In genomic region chr5:40736103-40736875, GRCh38 we compare ENCODE assay signal across 9 cellular contexts. TPM values are rescaled to one million over a fixed set of nuclear protein-coding genes. Genes with fewer than 3 reads are reported as not detected.
A peak's percentile ranks its signal among the peaks of the same experiment; 100 is the strongest.
DNase-seq lines count a peak whose midpoint lies in the region; ATAC-seq and TF ChIP-seq lines count a peak whose summit lies in the region.
"Had no signal": no experiment of that assay in that cellular context is flagged by ENCODE, and none has a peak within 500 bp of the region (broad histone marks: within the 10 kb centered on the region; RNA-seq: fewer than 3 reads in every experiment).

No MANE protein-coding gene starts in this region.

- peaks cover 20% of the 10 kb centered on the region; the same call in 1 of the 2 replicates for H3K36me3 ChIP-seq in Loucy (ENCODE audit: insufficient read depth, low read length)
- H3K36me3 ChIP-seq in SU-DHL-6 (ENCODE audit: low read length) = peaks cover 19% of the 10 kb centered on the region
- no peaks in the 10 kb centered on the region for H3K36me3 ChIP-seq in ovary

- H3K4me1 ChIP-seq in Loucy (ENCODE audit: insufficient read depth, low read length, poor library complexity, severe bottlenecking) (peaks cover 37% of the 10 kb centered on the region), ovary (ENCODE audit: insufficient read depth) (peaks cover 4% of the 10 kb centered on the region)

- TF ChIP-seq CTCF in Loucy (conservative IDR thresholded peaks at IDR 0.05; ENCODE audit: low read length) (peak; percentile 88), SU-DHL-6 (IDR thresholded peaks at IDR 0.05; ENCODE audit: insufficient read depth, low read length, poor library complexity, severe bottlenecking) (peak; percentile 67), fibroblast of the aortic adventitia (IDR thresholded peaks at IDR 0.05; ENCODE audit: insufficient read depth, low read length) (peak; percentile 76), ovary (IDR thresholded peaks at IDR 0.05) (peak in 2 of 3 donors; percentile 13 to 28)

- H3F3A ChIP-seq in Loucy (ENCODE audit: low read depth) = no peaks in the 10 kb centered on the region
- H3F3A ChIP-seq in SU-DHL-6 (ENCODE audit: insufficient read depth) = no peaks in the 10 kb centered on the region; the same call in 1 of the 2 replicates

- H4K20me1 ChIP-seq in Loucy (ENCODE audit: insufficient read depth, low read length, poor library complexity, severe bottlenecking) (no peaks in the 10 kb centered on the region), SU-DHL-6 (ENCODE audit: low read depth, low read length) (peaks cover 4% of the 10 kb centered on the region)

- H3K9ac ChIP-seq in Loucy (ENCODE audit: low read depth, low read length, poor library complexity, severe bottlenecking) (no peak overlapping the region), SU-DHL-6 (ENCODE audit: low read length) (no peak overlapping the region)
- H3K9ac ChIP-seq: BLaER1 had no signal

- no peaks in the 10 kb centered on the region for H3K9me2 ChIP-seq in Loucy (replicated peaks; ENCODE audit: low read depth, low read length)
- H3K9me2 ChIP-seq in SU-DHL-6 (replicated peaks; ENCODE audit: insufficient read depth, low read length) = no peaks in the 10 kb centered on the region

- WGBS in ovary, 3 donors = 13 to 24% (median 17%) methylated on average over 1 of the region's 1 CpG

- DNase-seq in DMS 273 (lab: John Stamatoyannopoulos, UW; ENCODE audit: unreplicated experiment) (peak; percentile 72), DMS 273 treated with DMSO at 0.1 percent for 48 hours (lab: John Stamatoyannopoulos, UW) (no peak), fibroblast of the aortic adventitia (ENCODE audit: low read depth) (peak; percentile 81), ovary (no peak), mucosa of gallbladder (ENCODE audit: low spot score) (no peak)

- H3K4me2 ChIP-seq in Loucy (ENCODE audit: low read depth, low read length, poor library complexity, severe bottlenecking) (no peak overlapping the region), SU-DHL-6 (ENCODE audit: low read depth, low read length, poor library complexity, severe bottlenecking) (no peak overlapping the region)
- H3K4me2 ChIP-seq: BLaER1 had no signal

- ATAC-seq in GM21529 (IDR thresholded peaks at IDR 0.05; ENCODE audit: unreplicated experiment) = peak; percentile 76

- no peak for TF ChIP-seq POLR2A in ovary (IDR thresholded peaks at IDR 0.05)

- H3K27me3 ChIP-seq in Loucy (ENCODE audit: insufficient read depth, low read length, poor library complexity, severe bottlenecking) = no peaks in the 10 kb centered on the region
- no peaks in the 10 kb centered on the region for H3K27me3 ChIP-seq in SU-DHL-6 (ENCODE audit: low read length)
- no peaks in the 10 kb centered on the region for H3K27me3 ChIP-seq in ovary
- H3K27me3 ChIP-seq: BLaER1 had no signal

- intact Hi-C loops in ovary (cut with DNase I) = no loop called here

- no peak overlapping the region for H2AFZ ChIP-seq in Loucy (ENCODE audit: low read length)
- no peak overlapping the region for H2AFZ ChIP-seq in SU-DHL-6 (ENCODE audit: low read depth, low read length, severe bottlenecking)

- no peak for TF ChIP-seq EP300 in ovary (IDR thresholded peaks at IDR 0.05)

- H3K27ac ChIP-seq in SU-DHL-6 (ENCODE audit: low read depth, low read length) = no peak overlapping the region
- no peak overlapping the region for H3K27ac ChIP-seq in ovary
- H3K27ac ChIP-seq: BLaER1 had no signal

- 0 out of 2 replicates have a peak, but pooled peaks cover 6% of the 10 kb centered on the region for H3K79me2 ChIP-seq in Loucy (ENCODE audit: insufficient read depth, low read length)
- peaks cover 2% of the 10 kb centered on the region for H3K79me2 ChIP-seq in SU-DHL-6 (ENCODE audit: insufficient read depth, low read length)

- peaks cover 11% of the 10 kb centered on the region; the same call in 1 of the 2 replicates for H3K9me3 ChIP-seq in Loucy (ENCODE audit: insufficient read depth, low read depth, low read length)
- no peaks in the 10 kb centered on the region for H3K9me3 ChIP-seq in SU-DHL-6 (ENCODE audit: insufficient read depth, low read length)
- no peaks in the 10 kb centered on the region for H3K9me3 ChIP-seq in ovary

- H3K4me3 ChIP-seq in Loucy (ENCODE audit: low read length, poor library complexity, severe bottlenecking) = no peak overlapping the region
- H3K4me3 ChIP-seq in SU-DHL-6 (ENCODE audit: insufficient read depth, low read length, poor library complexity, severe bottlenecking) = no peak overlapping the region
- no peak overlapping the region for H3K4me3 ChIP-seq in fibroblast of the aortic adventitia (ENCODE audit: low read depth, low read length)
- H3K4me3 ChIP-seq in ovary = no peak overlapping the region
- H3K4me3 ChIP-seq: BLaER1 had no signal

RNA-seq across cellular contexts. Expression of gene TTC33, which starts 19.5 kb away (rescaled TPM):
- total RNA-seq in fibroblast of the aortic adventitia (ENCODE audit: low replicate concordance) (13.7 and 15.9 TPM in 2 replicates), ovary (10 to 100 TPM; 15.7 to 26.0 (median 19.6) TPM), mucosa of gallbladder (17.6 TPM)
- polyA plus RNA-seq in ovary = 10 to 100 TPM; 10.6 to 11.6 TPM

RNA-seq across cellular contexts. Expression of gene PTGER4, which starts 56.6 kb away (rescaled TPM):
- total RNA-seq in fibroblast of the aortic adventitia (ENCODE audit: low replicate concordance) (0.57 and 12.0 TPM in 2 replicates), ovary (1 to 10 TPM in 5 of 7 donors, under 1 TPM in 2; 0.66 to 8.8 (median 2.8) TPM), mucosa of gallbladder (24.0 TPM)
- polyA plus RNA-seq in ovary = 1 to 10 TPM; 1.0 to 3.5 TPM

Comparison
In these comparisons a context has a peak if more than half of its experiments do, and no peak if none do; other contexts are left out.
1. DNase-seq: peak in DMS 273 (single experiment) and fibroblast of the aortic adventitia (single experiment); none in DMS 273 treated with DMSO at 0.1 percent for 48 hours (single experiment), ovary (0 of 5) and mucosa of gallbladder (single experiment).
2. CTCF ChIP-seq: peak in every context shown above with its lines; median percentile 88 in Loucy; 76 in fibroblast of the aortic adventitia; 67 in SU-DHL-6; 20 in ovary.